In the genomic region with DNA sequence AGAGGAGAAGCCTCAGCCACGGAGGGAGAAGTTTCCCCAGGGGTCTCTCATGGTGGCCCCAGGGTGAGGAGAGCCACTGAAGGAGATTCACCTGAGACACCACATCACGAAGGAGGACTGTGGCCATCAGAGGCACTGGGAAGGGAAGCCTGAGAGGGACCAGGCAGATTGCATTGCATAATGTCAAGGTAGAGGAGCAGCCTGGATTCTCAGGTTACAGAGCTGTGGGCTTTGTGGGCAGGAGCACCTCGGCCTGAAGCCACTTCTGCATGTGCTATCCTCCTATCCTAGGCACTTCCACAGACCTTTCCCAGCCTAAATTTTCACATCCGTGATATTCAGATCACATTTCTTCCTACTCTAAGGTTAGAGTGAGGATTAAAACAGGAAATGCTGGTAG, we compare ENCODE assay signal across 18 cellular contexts. TPM values are rescaled to one million over a fixed set of nuclear protein-coding genes. Genes with fewer than 3 reads are reported as not detected.
"Had no signal": no experiment of that assay in that cellular context is flagged by ENCODE, and none has a peak within 500 bp of the region (broad histone marks: within the 10 kb centered on the region; RNA-seq: fewer than 3 reads in every experiment).

No MANE protein-coding gene starts in this region.

- H3K36me3 Mint-ChIP-seq: stimulated activated memory B cell treated with anti-CD40 and anti-IgM and Interleukin-4, amounts not matched to agents 10 μg/mL and 1 μg/mL and 100 μg/mL, for 72 hours had no signal

- H3K36me3 ChIP-seq: left lung, spleen, thyroid gland had no signal

- DNase-seq: activated CD4-positive, alpha-beta T cell treated with anti-CD3 and anti-CD28 coated beads, Interleukin-2, amount 50 U/mL, for 1 hour; activated CD8-positive, alpha-beta memory T cell treated with anti-CD3 and anti-CD28 coated beads, Interleukin-2, amount 50 U/mL, for 4 hours; activated naive CD4-positive, alpha-beta T cell treated with anti-CD3 and anti-CD28 coated beads for 36 hours; activated T-cell treated with anti-CD3 and anti-CD28 coated beads, Interleukin-2, amount 50 U/mL, for 4 hours; body of pancreas; dermis blood vessel endothelial cell; effector memory CD4-positive, alpha-beta T cell; left lung; retina; spleen; stimulated activated CD4-positive, alpha-beta T cell treated with anti-CD3 and anti-CD28 coated beads, Interleukin-4, amount 100 ng/mL, for 4 hours; thyroid gland had no signal

- H3K4me3 Mint-ChIP-seq: activated naive CD4-positive, alpha-beta T cell treated with anti-CD3 and anti-CD28 coated beads for 36 hours; activated T-cell treated with anti-CD3 and anti-CD28 coated beads, Interleukin-2, amount 50 U/mL, for 4 hours; neural crest cell; stimulated activated memory B cell treated with anti-CD40 and anti-IgM and Interleukin-4, amounts not matched to agents 10 μg/mL and 1 μg/mL and 100 μg/mL, for 72 hours had no signal

- H3K4me3 ChIP-seq: body of pancreas, left lung, spleen, thyroid gland had no signal

- H3K27ac Mint-ChIP-seq: activated naive CD4-positive, alpha-beta T cell treated with anti-CD3 and anti-CD28 coated beads for 36 hours; stimulated activated memory B cell treated with anti-CD40 and anti-IgM and Interleukin-4, amounts not matched to agents 10 μg/mL and 1 μg/mL and 100 μg/mL, for 72 hours had no signal

- H3K27me3 ChIP-seq: body of pancreas, left lung, thyroid gland had no signal

- ATAC-seq: activated CD4-positive, CD25-positive, alpha-beta regulatory T cell treated with anti-CD3 and anti-CD28 coated beads, Interleukin-2, amount 50 U/mL, for 24 hours; activated T-cell treated with anti-CD3 and anti-CD28 coated beads, Interleukin-2, amount 50 U/mL, for 4 hours; body of pancreas; left lung; stimulated activated memory B cell treated with anti-CD40 and anti-IgM and Interleukin-4, amounts not matched to agents 10 μg/mL and 1 μg/mL and 100 μg/mL, for 72 hours had no signal

- H3K4me1 Mint-ChIP-seq: stimulated activated memory B cell treated with anti-CD40 and anti-IgM and Interleukin-4, amounts not matched to agents 10 μg/mL and 1 μg/mL and 100 μg/mL, for 72 hours had no signal

- H3K9me3 Mint-ChIP-seq: activated naive CD4-positive, alpha-beta T cell treated with anti-CD3 and anti-CD28 coated beads for 36 hours; stimulated activated memory B cell treated with anti-CD40 and anti-IgM and Interleukin-4, amounts not matched to agents 10 μg/mL and 1 μg/mL and 100 μg/mL, for 72 hours had no signal

RNA-seq across cellular contexts. Expression of a gene that starts 51.8 kb away (rescaled TPM):
- total RNA-seq: activated naive CD4-positive, alpha-beta T cell treated with anti-CD3 and anti-CD28 coated beads for 36 hours; dermis blood vessel endothelial cell; lung microvascular endothelial cell; omental fat pad; posterior vena cava; thyroid gland had no signal
